22 cellular contexts compared by ENCODE assay signal in the genomic region with DNA sequence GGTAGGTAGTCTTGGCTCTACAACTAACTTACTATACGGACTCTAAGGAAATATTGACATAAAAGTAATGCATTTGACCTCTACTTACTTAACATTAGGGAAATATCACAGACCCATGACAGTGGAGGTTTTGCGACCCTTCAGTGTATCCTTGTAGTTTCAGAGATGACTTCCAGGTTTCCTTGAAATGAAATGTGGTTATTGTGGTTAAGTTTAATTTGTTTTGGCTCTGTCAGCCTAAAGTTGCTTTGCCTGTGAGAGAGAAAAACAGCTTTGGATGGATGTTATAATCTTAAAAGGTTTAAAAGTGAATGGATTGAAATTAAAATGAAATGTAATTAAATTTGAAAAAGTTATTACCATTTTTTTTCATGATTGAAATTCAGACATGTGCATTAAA. TPM values are rescaled to one million over a fixed set of nuclear protein-coding genes. Genes with fewer than 3 reads are reported as not detected.
DNase-seq lines count a peak whose midpoint lies in the region; ATAC-seq, FAIRE-seq and TF ChIP-seq lines count a peak whose summit lies in the region.
"Had no signal": no experiment of that assay in that cellular context is flagged by ENCODE, and none has a peak within 500 bp of the region (broad histone marks: within the 10 kb centered on the region; RNA-seq: fewer than 3 reads in every experiment).

No MANE protein-coding gene starts in this region.

- no peak overlapping the region for H2BK15ac ChIP-seq in H9 (ENCODE audit: low read depth, low read length)

- peaks cover 31 to 39% (median 32%) of the 10 kb centered on the region in 3 experiments for H3K36me3 Mint-ChIP-seq in H9 (ENCODE audit: insufficient read depth in 1 of 3, low read depth in 3 of 3)

- H4K20me1 ChIP-seq in H9 (ENCODE audit: control insufficient read depth, insufficient read depth, insufficient read length), result no peaks in the 10 kb centered on the region
- H4K20me1 ChIP-seq in GM12878 (ENCODE audit: control insufficient read depth, insufficient read depth), result no peaks in the 10 kb centered on the region
- H4K20me1 ChIP-seq in OCI-LY7 (ENCODE audit: insufficient read depth, low read length), result no peaks in the 10 kb centered on the region

- BruUV-seq in GM12878 (replicated peaks; lab: Mats Ljungman, UMichigan) (no TSS peak), OCI-LY7 (replicated peaks; lab: Mats Ljungman, UMichigan) (no TSS peak)

- H2BK20ac ChIP-seq in H9 (ENCODE audit: low read depth, low read length, poor library complexity, severe bottlenecking), result no peak overlapping the region

- H3K4me1 ChIP-seq in H9 (ENCODE audit: insufficient read depth, low read length) (peaks cover 8% of the 10 kb centered on the region; the same call in 1 of the 2 replicates), GM12878 (ENCODE audit: control insufficient read depth, insufficient read depth, low read length) (no peaks in the 10 kb centered on the region), OCI-LY7 (ENCODE audit: insufficient read depth, low read length, poor library complexity, severe bottlenecking) (no peaks in the 10 kb centered on the region)
- H3K4me1 ChIP-seq: BE2C, colonic mucosa, prostate gland had no signal

- no peak for FAIRE-seq in GM12878 (lab: Jason Lieb, UNC)
- FAIRE-seq: endothelial cell of umbilical vein had no signal

- no peak overlapping the region for H3K4me2 ChIP-seq in H9 (ENCODE audit: insufficient read depth, insufficient read length, low read length)
- no peak overlapping the region for H3K4me2 ChIP-seq in GM12878 (ENCODE audit: control insufficient read depth, insufficient read depth)
- H3K4me2 ChIP-seq in OCI-LY7 (ENCODE audit: low read length), result no peak overlapping the region

- no peak overlapping the region for H4K5ac ChIP-seq in H9 (ENCODE audit: insufficient read length, low read depth, low read length)

- TF ChIP-seq RAD21 in GM12878 (IDR thresholded peaks at IDR 0.05; ENCODE audit: insufficient read depth, low read depth, low read length), result no peak

- H3K9ac ChIP-seq in H9 (ENCODE audit: extremely low read depth, insufficient read length, low read length) (no peak overlapping the region), GM12878 (ENCODE audit: control insufficient read depth, insufficient read depth, low read length) (no peak overlapping the region)

- peaks cover 71 to 77% of the 10 kb centered on the region in 2 experiments for H3K4me1 Mint-ChIP-seq in H9

- no peak overlapping the region for H3K23ac ChIP-seq in H9 (ENCODE audit: insufficient read length, low read depth, low read length)

- H3K27me3 Mint-ChIP-seq in H9 (ENCODE audit: low read depth), result no peaks in the 10 kb centered on the region
- H3K27me3 Mint-ChIP-seq: stimulated activated naive B cell treated with anti-CD40 and anti-IgM and Interleukin-4, amounts not matched to agents 10 μg/mL and 1 μg/mL and 100 μg/mL, for 72 hours had no signal

- H3K4me3 Mint-ChIP-seq in H9, result peak overlapping the region in 1 of 2 experiments; percentile 36; a peak in 2 of 5 replicates
- H3K4me3 Mint-ChIP-seq: nephron; stimulated activated naive B cell treated with anti-CD40 and anti-IgM and Interleukin-4, amounts not matched to agents 10 μg/mL and 1 μg/mL and 100 μg/mL, for 72 hours had no signal

- peaks cover 0 to 7% of the 10 kb centered on the region in 2 experiments; a peak in 2 of 5 replicates for H3K9me3 Mint-ChIP-seq in H9
- H3K9me3 Mint-ChIP-seq: nephron; stimulated activated naive B cell treated with anti-CD40 and anti-IgM and Interleukin-4, amounts not matched to agents 10 μg/mL and 1 μg/mL and 100 μg/mL, for 72 hours had no signal

- in situ Hi-C loops in GM12878 (cut with MboI), result no loop called here

- peaks cover 3% of the 10 kb centered on the region for H3K79me1 ChIP-seq in H9 (ENCODE audit: insufficient read depth, low read depth, low read length, poor library complexity, severe bottlenecking)

- H3K27me3 ChIP-seq in H9 (ENCODE audit: insufficient read depth, low read length) (no peaks in the 10 kb centered on the region), GM12878 (replicated peaks in 1 of 2; ENCODE audit: control insufficient read depth in 2 of 2, insufficient read depth in 2 of 2, low read length in 1 of 2) (no peaks in the 10 kb centered on the region)
- H3K27me3 ChIP-seq: BE2C, colonic mucosa, tibial artery had no signal

- no peak overlapping the region for H4K8ac ChIP-seq in H9 (replicated peaks; ENCODE audit: insufficient read length, low read depth, low read length)

- no peak overlapping the region for H3K4me3 ChIP-seq in GM12878
- H3K4me3 ChIP-seq in OCI-LY7 (ENCODE audit: low read depth, low read length, poor library complexity, severe bottlenecking), result no peak overlapping the region
- H3K4me3 ChIP-seq: colonic mucosa, prostate gland, tibial artery had no signal

- peaks cover 3% of the 10 kb centered on the region; the same call in 1 of the 2 replicates for H3K79me2 ChIP-seq in H9 (ENCODE audit: insufficient read depth, low read length)
- no peaks in the 10 kb centered on the region for H3K79me2 ChIP-seq in GM12878 (ENCODE audit: control insufficient read depth, insufficient read depth, low read length)
- H3K79me2 ChIP-seq in OCI-LY7 (ENCODE audit: insufficient read depth, low read depth, low read length), result no peaks in the 10 kb centered on the region

- no peak overlapping the region for H3K14ac ChIP-seq in H9 (ENCODE audit: insufficient read depth, low read length)

- no peak overlapping the region for H3K4ac ChIP-seq in H9 (ENCODE audit: low read depth, low read length)

- H3K18ac ChIP-seq in H9 (ENCODE audit: insufficient read length, low read depth, low read length), result no peak overlapping the region

- no peaks in the 10 kb centered on the region for H3K9me2 ChIP-seq in OCI-LY7 (ENCODE audit: insufficient read depth, low read length)

- H3K56ac ChIP-seq in H9 (ENCODE audit: insufficient read length, low read depth, low read length), result no peak overlapping the region

- no peak overlapping the region for H2AFZ ChIP-seq in H9 (ENCODE audit: low read length)
- no peak overlapping the region for H2AFZ ChIP-seq in GM12878 (ENCODE audit: control insufficient read depth, low read depth, low read length)
- H2AFZ ChIP-seq in OCI-LY7 (ENCODE audit: low read length), result no peak overlapping the region

- no peak overlapping the region for H2BK12ac ChIP-seq in H9 (ENCODE audit: insufficient read length, low read depth, low read length)

- CTCF ChIA-PET in GM12878 (lab: Yijun Ruan, JAX) (interaction anchor here (0.9 kb wide), 1 partner anchor 42 kb away, joined by 3 read pairs; no protein-coding TSS in a partner anchor), OCI-LY7 (lab: Charles Lee; ENCODE audit: unreplicated experiment) (no interaction called here)

- H3K27ac ChIP-seq in H9 (ENCODE audit: insufficient read length, low read depth, low read length) (peak overlapping the region; percentile 39), GM12878 (ENCODE audit: control insufficient read depth, insufficient read depth) (no peak overlapping the region), OCI-LY7 (ENCODE audit: low read depth, low read length, poor library complexity, severe bottlenecking) (no peak overlapping the region)
- H3K27ac ChIP-seq: colonic mucosa, prostate gland, tibial artery had no signal

- H3K9me3 ChIP-seq in H9 (ENCODE audit: control insufficient read depth, low read depth, low read length), result no peaks in the 10 kb centered on the region
- H3K9me3 ChIP-seq in GM12878 (replicated peaks; ENCODE audit: control insufficient read depth, insufficient read depth, low read length), result no peaks in the 10 kb centered on the region
- no peaks in the 10 kb centered on the region for H3K9me3 ChIP-seq in OCI-LY7 (ENCODE audit: low read length)
- H3K9me3 ChIP-seq: BE2C, colonic mucosa, prostate gland, tibial artery had no signal

- TF ChIP-seq POLR2A in GM12878 (IDR thresholded peaks at IDR 0.05; ENCODE audit: low read depth, low read length), result no peak

- H3T11ph ChIP-seq in H9 (ENCODE audit: low read length), result no peak overlapping the region

- intact Hi-C loops in GM12878 (cut with micrococcal nuclease; ENCODE audit: unreplicated experiment) (no loop called here), OCI-LY7 (cut with micrococcal nuclease; ENCODE audit: unreplicated experiment) (no loop called here)

- WGBS in H9 (ENCODE audit: extremely low coverage, insufficient read length, low lambda C conversion rate), result no CpG with 5 or more reads among the region's 2 CpGs
- WGBS in GM12878 (ENCODE audit: insufficient coverage, insufficient replicate concordance, low lambda C conversion rate, missing lambda C conversion rate), result 95% methylated on average over 2 of the region's 2 CpGs

- SMC1A ChIA-PET in GM12878 (lab: Charles Lee; ENCODE audit: uncharacterized antibody, unreplicated experiment), result interaction anchor here (0.9 kb wide), 1 partner anchor 13 kb away, joined by 3 read pairs; no protein-coding TSS in a partner anchor

- no peak for TF ChIP-seq EP300 in GM12878 (IDR thresholded peaks at IDR 0.05; ENCODE audit: borderline replicate concordance in 1 of 2, control insufficient read depth in 1 of 2, low read depth in 2 of 2, low read length in 2 of 2)

- no peak overlapping the region for H2BK5ac ChIP-seq in H9 (ENCODE audit: insufficient read length, low read length)

- no peak for ATAC-seq in GM12878
- no peak for ATAC-seq in HG03521 (IDR thresholded peaks at IDR 0.05; ENCODE audit: unreplicated experiment)

- no peak overlapping the region for H2BK120ac ChIP-seq in H9 (ENCODE audit: low read depth, low read length, poor library complexity, severe bottlenecking)

- DNase-seq in H9 (no peak), MV-4-11 (lab: John Stamatoyannopoulos, UW) (peak; percentile 22), GM12878 (ENCODE audit: low read depth, low spot score) (no peak), myocyte (ENCODE audit: low read depth) (peak; percentile 31), NCI-H1048 (lab: John Stamatoyannopoulos, UW) (no peak), OCI-LY7 (ENCODE audit: low spot score) (no peak)
- no peak for DNase-seq in effector CD4-positive, alpha-beta T cell
- DNase-seq: activated CD4-positive, alpha-beta T cell treated with anti-CD3 and anti-CD28 coated beads for 48 hours; activated CD8-positive, alpha-beta memory T cell treated with anti-CD3 and anti-CD28 coated beads, Interleukin-2, amount 50 U/mL, for 4 hours; activated gamma-delta T cell; BE2C; colonic mucosa; DMS 273 treated with DMSO at 0.1 percent for 48 hours; NCI-H1930; NCI-H446 treated with DMSO at 0.1 percent for 48 hours; SHP77 treated with DMSO at 0.1 percent for 48 hours; stimulated activated naive B cell treated with anti-CD40 and anti-IgM and Interleukin-4, amounts not matched to agents 10 μg/mL and 1 μg/mL and 100 μg/mL, for 72 hours; tibial artery had no signal

- H3K27ac Mint-ChIP-seq in H9, result peak overlapping the region; percentile 61 to 94 (median 90); a peak in 6 of 7 replicates
- H3K27ac Mint-ChIP-seq: stimulated activated naive B cell treated with anti-CD40 and anti-IgM and Interleukin-4, amounts not matched to agents 10 μg/mL and 1 μg/mL and 100 μg/mL, for 72 hours had no signal

- TF ChIP-seq CTCF in H9 (conservative IDR thresholded peaks at IDR 0.05) (no peak), GM12878 (IDR thresholded peaks at IDR 0.05 in 2 of 3, conservative IDR thresholded peaks at IDR 0.05 in 1 of 3; ENCODE audit: control insufficient read depth in 2 of 3, extremely low read depth in 1 of 3, insufficient read depth in 1 of 3, low read depth in 3 of 3, low read length in 3 of 3) (no peak), OCI-LY7 (conservative IDR thresholded peaks at IDR 0.05; ENCODE audit: low read length) (no peak)

- RAD21 ChIA-PET in GM12878 (lab: Charles Lee; ENCODE audit: unreplicated experiment), result no interaction called here

- H3K36me3 ChIP-seq in GM12878 (ENCODE audit: control insufficient read depth in 2 of 2, insufficient read depth in 2 of 2, low read length in 1 of 2) (peaks cover 0 to 7% of the 10 kb centered on the region in 2 experiments; a peak in 2 of 4 replicates), OCI-LY7 (ENCODE audit: insufficient read depth, low read length) (no peaks in the 10 kb centered on the region)
- H3K36me3 ChIP-seq: colonic mucosa, prostate gland had no signal

- H4K91ac ChIP-seq in H9 (ENCODE audit: insufficient read length, low read depth, low read length), result no peak overlapping the region

- POLR2A ChIA-PET in GM12878 (lab: Charles Lee), result no interaction called here
- POLR2A ChIA-PET in OCI-LY7 (lab: Charles Lee), result no interaction called here

- H3K23me2 ChIP-seq in H9 (ENCODE audit: insufficient read length, low read depth, low read length, poor library complexity, severe bottlenecking), result no peaks in the 10 kb centered on the region

- H2AK5ac ChIP-seq in H9 (ENCODE audit: insufficient read length, low read length), result no peak overlapping the region

RNA-seq across cellular contexts. Expression of a gene that starts 42.9 kb away (rescaled TPM):
- total RNA-seq in H9 (2021) (not detected in 2 replicates), GM12878 (2014; rRNA removed) (0.05 and 0.06 TPM in 2 replicates), GM12878 (2014; rRNA removed; fragmentation: Illumina TruSeq; extraction: Trizol) (0.04 and 0.05 TPM in 2 replicates), GM12878 (2021) (0.05 TPM in 1 of 2 replicates, not detected in the other), myocyte (not detected in 2 replicates), OCI-LY7 (2022) (not detected in 2 replicates)
- 1.5 and 2.0 TPM in 2 replicates for total RNA-seq in GM12878 (2013; cell fraction: nucleolus; rRNA removed)
- polyA plus RNA-seq in GM12878 (2011; ENCODE audit: low read depth), result not detected
- polyA plus RNA-seq in GM12878 (2011; rRNA removed) (0.07 and 0.08 TPM in 2 replicates), GM12878 (2014; fragmentation: Illumina TruSeq; extraction: Trizol) (0.04 and 0.27 TPM in 2 replicates), GM12878 (2014; fragmentation: Nextera tagmentation; extraction: Ambion mirVana) (not detected), GM12878 (2014; rRNA removed) (0.06 and 0.10 TPM in 2 replicates), GM12878 (2016; fragmentation: Nextera tagmentation; extraction: Ambion mirVana) (under 1 TPM; 0.11 to 0.14 TPM)
- polyA plus RNA-seq in GM12878 (2011; cell fraction: cytosol; rRNA removed), result not detected in 2 replicates
- polyA plus RNA-seq in GM12878 (2011; cell fraction: nucleus; rRNA removed), result 0.12 TPM in 2 replicates
- 0.03 and 0.06 TPM in 2 replicates for polyA plus RNA-seq in GM12878 (2012)
- 0.05 TPM in 1 of 2 replicates, not detected in the other for polyA minus RNA-seq in GM12878 (2011; rRNA and poly(A)+ RNA removed)
- polyA minus RNA-seq in GM12878 (2011; cell fraction: cytosol; rRNA and poly(A)+ RNA removed), result not detected in 2 replicates
- under 0.01 and 0.10 TPM in 2 replicates for polyA minus RNA-seq in GM12878 (2011; cell fraction: nucleus; rRNA and poly(A)+ RNA removed)
- polyA plus RNA-seq in myocyte (2012), result 0.24 TPM
- total RNA-seq in OCI-LY7 (2014; rRNA removed; shearing (Covaris generic)), result 0.05 and 0.22 TPM in 2 replicates
- total RNA-seq: prostate gland had no signal

Comparison
In these comparisons a context has a peak if more than half of its experiments do, and no peak if none do; other contexts are left out.
1. DNase-seq: peak in MV-4-11 (single experiment) and myocyte (single experiment); none in H9 (single experiment), GM12878 (single experiment), effector CD4-positive, alpha-beta T cell (single experiment), NCI-H1048 (single experiment) and OCI-LY7 (single experiment).